Comparison of ENCODE assay signal across 1 cellular context in genomic region chr6:3742426-3743344, GRCh38.
TF ChIP-seq lines count a peak whose summit lies in the region.

No MANE protein-coding gene starts in this region.

TF ChIP-seq in HepG2, 621 proteins besides CTCF, POLR2A, EP300 and RAD21 (continued from another document and continues in another):
- TF ChIP-seq SMARCC2 (IDR thresholded peaks at IDR 0.05) (no peak), FOXK2 (IDR thresholded peaks at IDR 0.05) (no peak), ZNF580 (CRISPR knock-in tag; IDR thresholded peaks at IDR 0.05; ENCODE audit: borderline replicate concordance, low read depth) (no peak), ZBTB21 (CRISPR knock-in tag; IDR thresholded peaks at IDR 0.05) (no peak), BATF2 (CRISPR knock-in tag; IDR thresholded peaks at IDR 0.05) (no peak), RARG (CRISPR knock-in tag; IDR thresholded peaks at IDR 0.05; ENCODE audit: low read depth) (no peak), NFYB (CRISPR knock-in tag; IDR thresholded peaks at IDR 0.05) (0 out of 2 replicates have a peak, but pooled peaks have one; percentile 6), KLF9 (CRISPR knock-in tag; IDR thresholded peaks at IDR 0.05; ENCODE audit: low read depth) (no peak), ATF1 (CRISPR knock-in tag; IDR thresholded peaks at IDR 0.05) (no peak; the same call in 1 of the 2 replicates), ZNF10 (CRISPR knock-in tag; IDR thresholded peaks at IDR 0.05; ENCODE audit: borderline replicate concordance, low read depth) (no peak), CHD2 (IDR thresholded peaks at IDR 0.05; ENCODE audit: low read depth, low read length) (no peak), ARNT (IDR thresholded peaks at IDR 0.05) (no peak), THRA (CRISPR knock-in tag; IDR thresholded peaks at IDR 0.05; ENCODE audit: borderline replicate concordance) (peak; percentile 57; the same call in 1 of the 2 replicates), ZNF609 (CRISPR knock-in tag; IDR thresholded peaks at IDR 0.05; ENCODE audit: borderline replicate concordance) (no peak), GMEB1 (CRISPR knock-in tag; IDR thresholded peaks at IDR 0.05; ENCODE audit: borderline replicate concordance) (no peak), ZNF547 (CRISPR knock-in tag; IDR thresholded peaks at IDR 0.05) (no peak), ZNF646 (CRISPR knock-in tag; IDR thresholded peaks at IDR 0.05) (peak; percentile 78), CREB1 (IDR thresholded peaks at IDR 0.05) (no peak), CREB1 (CRISPR knock-in tag; IDR thresholded peaks at IDR 0.05) (no peak), AHDC1 (CRISPR knock-in tag; IDR thresholded peaks at IDR 0.05; ENCODE audit: borderline replicate concordance) (peak; percentile 71; the same call in 1 of the 2 replicates), BCL3 (CRISPR knock-in tag; IDR thresholded peaks at IDR 0.05) (no peak; the same call in 1 of the 2 replicates), NFIC (IDR thresholded peaks at IDR 0.05; ENCODE audit: low read length) (no peak; the same call in 1 of the 2 replicates), SNAPC2 (CRISPR knock-in tag; IDR thresholded peaks at IDR 0.05) (no peak), TARDBP (CRISPR knock-in tag; IDR thresholded peaks at IDR 0.05) (no peak), NR3C1 (CRISPR knock-in tag; IDR thresholded peaks at IDR 0.05) (no peak), PATZ1 (CRISPR knock-in tag; IDR thresholded peaks at IDR 0.05) (no peak), HES4 (CRISPR knock-in tag; IDR thresholded peaks at IDR 0.05; ENCODE audit: borderline replicate concordance) (no peak), E2F5 (CRISPR knock-in tag; conservative IDR thresholded peaks at IDR 0.05) (no peak), MXD4 (CRISPR knock-in tag; IDR thresholded peaks at IDR 0.05) (no peak)
